ENCODE assay signal across 10 cellular contexts in the genomic region with DNA sequence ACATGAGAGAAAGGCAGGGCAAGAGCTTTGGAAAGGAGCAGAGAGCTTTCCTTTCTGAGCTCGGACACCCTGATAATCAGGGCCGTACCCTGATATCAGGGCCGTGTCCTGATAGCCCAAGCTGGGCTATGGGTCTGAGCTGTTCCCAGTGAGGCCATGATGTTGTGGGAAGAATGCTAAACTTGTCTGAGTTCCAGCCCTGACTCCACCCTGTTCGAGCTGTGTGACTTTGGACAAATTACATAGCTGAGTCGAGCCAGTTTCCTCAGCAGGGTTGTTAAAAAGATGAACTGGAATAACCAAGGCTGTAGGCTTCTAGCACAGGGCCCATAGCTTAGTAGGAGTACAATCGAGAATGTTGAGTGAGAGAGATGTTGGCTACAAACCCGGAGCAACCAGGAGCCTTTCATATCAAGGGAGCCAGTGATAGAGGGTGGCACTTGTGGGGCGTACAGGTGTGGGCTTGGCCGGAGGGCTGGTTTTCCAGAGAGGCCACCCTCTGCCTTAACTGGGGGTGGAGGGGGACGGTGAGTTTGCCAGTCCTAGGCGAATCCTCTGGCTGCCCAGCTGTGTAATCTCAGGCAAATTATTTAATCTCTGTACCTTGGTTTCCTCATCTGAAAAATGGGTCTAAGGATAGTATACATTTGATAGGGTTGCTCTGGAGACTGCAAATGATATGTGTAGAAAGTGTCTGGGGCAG. TPM values are rescaled to one million over a fixed set of nuclear protein-coding genes. Genes with fewer than 3 reads are reported as not detected.
A peak's percentile ranks its signal among the peaks of the same experiment; 100 is the strongest.
DNase-seq lines count a peak whose midpoint lies in the region; ATAC-seq and TF ChIP-seq lines count a peak whose summit lies in the region.
"Had no signal": no experiment of that assay in that cellular context is flagged by ENCODE, and none has a peak within 500 bp of the region (broad histone marks: within the 10 kb centered on the region; RNA-seq: fewer than 3 reads in every experiment).

No MANE protein-coding gene starts in this region.

- TF ChIP-seq POLR2A in heart left ventricle (IDR thresholded peaks at IDR 0.05) = no peak

- peaks cover 54% of the 10 kb centered on the region for H3K4me1 Mint-ChIP-seq in T-helper 1 cell treated with Interleukin-12 subunit alpha and Interleukin-12 subunit beta and Interleukin-4 antibody, amounts not matched to agents 30 μg/mL and 1 μg/mL, for 36 hours (ENCODE audit: low read depth)
- peaks cover 49% of the 10 kb centered on the region for H3K4me1 Mint-ChIP-seq in activated naive CD8-positive, alpha-beta T cell (ENCODE audit: low read depth)
- peaks cover 47 to 66% of the 10 kb centered on the region in 2 donors for H3K4me1 Mint-ChIP-seq in stimulated activated naive B cell treated with anti-CD40 and anti-IgM and Interleukin-4, amounts not matched to agents 10 μg/mL and 1 μg/mL and 100 μg/mL, for 72 hours

- H3K9me3 Mint-ChIP-seq in T-helper 1 cell treated with Interleukin-12 subunit alpha and Interleukin-12 subunit beta and Interleukin-4 antibody, amounts not matched to agents 30 μg/mL and 1 μg/mL, for 36 hours = no peaks in the 10 kb centered on the region
- H3K9me3 Mint-ChIP-seq in activated naive CD8-positive, alpha-beta T cell (ENCODE audit: low read depth) = no peaks in the 10 kb centered on the region
- peaks cover 3% of the 10 kb centered on the region in 2 donors for H3K9me3 Mint-ChIP-seq in stimulated activated naive B cell treated with anti-CD40 and anti-IgM and Interleukin-4, amounts not matched to agents 10 μg/mL and 1 μg/mL and 100 μg/mL, for 72 hours

- peak; percentile 36 to 58 (median 46) for ATAC-seq in heart left ventricle
- ATAC-seq in stimulated activated naive B cell treated with anti-CD40 and anti-IgM and Interleukin-4, amounts not matched to agents 10 μg/mL and 1 μg/mL and 100 μg/mL, for 72 hours (replicated peaks) = no peak
- ATAC-seq in HG02852 (IDR thresholded peaks at IDR 0.05; ENCODE audit: unreplicated experiment) = no peak

- no peak for DNase-seq in T-helper 1 cell
- DNase-seq in heart left ventricle = no peak
- DNase-seq in stimulated activated naive B cell treated with anti-CD40 and anti-IgM and Interleukin-4, amounts not matched to agents 10 μg/mL and 1 μg/mL and 100 μg/mL, for 72 hours = no peak
- DNase-seq in effector CD4-positive, alpha-beta T cell = no peak
- DNase-seq in NCI-H1092 (lab: John Stamatoyannopoulos, UW) = no peak
- DNase-seq: 8988T had no signal

- no peak overlapping the region for H3K4me3 ChIP-seq in heart left ventricle

- H3K4me3 Mint-ChIP-seq in T-helper 1 cell treated with Interleukin-12 subunit alpha and Interleukin-12 subunit beta and Interleukin-4 antibody, amounts not matched to agents 30 μg/mL and 1 μg/mL, for 36 hours = peak overlapping the region; percentile 16
- peak overlapping the region; percentile 23 for H3K4me3 Mint-ChIP-seq in activated naive CD8-positive, alpha-beta T cell
- no peak overlapping the region for H3K4me3 Mint-ChIP-seq in stimulated activated naive B cell treated with anti-CD40 and anti-IgM and Interleukin-4, amounts not matched to agents 10 μg/mL and 1 μg/mL and 100 μg/mL, for 72 hours

- H3K27ac Mint-ChIP-seq in T-helper 1 cell treated with Interleukin-12 subunit alpha and Interleukin-12 subunit beta and Interleukin-4 antibody, amounts not matched to agents 30 μg/mL and 1 μg/mL, for 36 hours = peak overlapping the region; percentile 70
- peak overlapping the region; percentile 97 for H3K27ac Mint-ChIP-seq in activated naive CD8-positive, alpha-beta T cell
- H3K27ac Mint-ChIP-seq in stimulated activated naive B cell treated with anti-CD40 and anti-IgM and Interleukin-4, amounts not matched to agents 10 μg/mL and 1 μg/mL and 100 μg/mL, for 72 hours = peak overlapping the region; percentile 22

- H3K27me3 Mint-ChIP-seq in T-helper 1 cell treated with Interleukin-12 subunit alpha and Interleukin-12 subunit beta and Interleukin-4 antibody, amounts not matched to agents 30 μg/mL and 1 μg/mL, for 36 hours (ENCODE audit: low read depth) = no peaks in the 10 kb centered on the region
- H3K27me3 Mint-ChIP-seq in activated naive CD8-positive, alpha-beta T cell = no peaks in the 10 kb centered on the region
- no peaks in the 10 kb centered on the region for H3K27me3 Mint-ChIP-seq in stimulated activated naive B cell treated with anti-CD40 and anti-IgM and Interleukin-4, amounts not matched to agents 10 μg/mL and 1 μg/mL and 100 μg/mL, for 72 hours

- H3K36me3 Mint-ChIP-seq in T-helper 1 cell treated with Interleukin-12 subunit alpha and Interleukin-12 subunit beta and Interleukin-4 antibody, amounts not matched to agents 30 μg/mL and 1 μg/mL, for 36 hours (ENCODE audit: low read depth) = peaks cover 14% of the 10 kb centered on the region
- no peaks in the 10 kb centered on the region for H3K36me3 Mint-ChIP-seq in activated naive CD8-positive, alpha-beta T cell
- peaks cover 12 to 20% of the 10 kb centered on the region in 2 donors for H3K36me3 Mint-ChIP-seq in stimulated activated naive B cell treated with anti-CD40 and anti-IgM and Interleukin-4, amounts not matched to agents 10 μg/mL and 1 μg/mL and 100 μg/mL, for 72 hours

- no peak for TF ChIP-seq CTCF in heart left ventricle (IDR thresholded peaks at IDR 0.05)

- intact Hi-C loops in heart left ventricle (cut with DNase I) = no loop called here

- WGBS in heart left ventricle, 4 donors = 53 to 67% (median 55%) methylated on average over 11 of the region's 11 CpGs

- H3K27ac ChIP-seq in heart left ventricle = peak overlapping the region in 10 of 12 donors; percentile 39 to 84 (median 76)

- no peaks in the 10 kb centered on the region for H3K9me3 ChIP-seq in heart left ventricle

- H3K36me3 ChIP-seq in heart left ventricle = no peaks in the 10 kb centered on the region

- H3K4me1 ChIP-seq in heart left ventricle = peaks cover 0 to 20% (median 14%) of the 10 kb centered on the region in 12 donors

- no peaks in the 10 kb centered on the region for H3K27me3 ChIP-seq in heart left ventricle

RNA-seq across cellular contexts. Expression of a gene that starts 3.5 kb away (rescaled TPM):
- total RNA-seq in heart left ventricle = 1 to 10 TPM in 1 of 9 donors, under 1 TPM in 3, not detected in 5; 0.26 to 2.6 (median 0.33) TPM
- polyA plus RNA-seq in heart left ventricle = under 1 TPM in 1 of 2 donors, not detected in 1; 0.11 TPM
- total RNA-seq: HT1080 had no signal

RNA-seq across cellular contexts. Expression of a gene that starts 43.6 kb away (rescaled TPM):
- total RNA-seq in heart left ventricle = 1 to 10 TPM in 6 of 9 donors, under 1 TPM in 3; 0.56 to 1.6 (median 1.1) TPM
- 1 to 10 TPM; 1.1 to 2.0 TPM for polyA plus RNA-seq in heart left ventricle

Comparison
In these comparisons a context has a peak if more than half of its experiments do, and no peak if none do; other contexts are left out.
1. H3K27ac Mint-ChIP-seq: peak in every context shown above with its lines; median percentile 97 in activated naive CD8-positive, alpha-beta T cell; 70 in T-helper 1 cell treated with Interleukin-12 subunit alpha and Interleukin-12 subunit beta and Interleukin-4 antibody, amounts not matched to agents 30 μg/mL and 1 μg/mL, for 36 hours; 22 in stimulated activated naive B cell treated with anti-CD40 and anti-IgM and Interleukin-4, amounts not matched to agents 10 μg/mL and 1 μg/mL and 100 μg/mL, for 72 hours.
2. H3K4me3 Mint-ChIP-seq: peak in T-helper 1 cell treated with Interleukin-12 subunit alpha and Interleukin-12 subunit beta and Interleukin-4 antibody, amounts not matched to agents 30 μg/mL and 1 μg/mL, for 36 hours (single experiment) and activated naive CD8-positive, alpha-beta T cell (single experiment); none in stimulated activated naive B cell treated with anti-CD40 and anti-IgM and Interleukin-4, amounts not matched to agents 10 μg/mL and 1 μg/mL and 100 μg/mL, for 72 hours (0 of 2).
3. ATAC-seq: peak in heart left ventricle (4 of 4); none in stimulated activated naive B cell treated with anti-CD40 and anti-IgM and Interleukin-4, amounts not matched to agents 10 μg/mL and 1 μg/mL and 100 μg/mL, for 72 hours (0 of 2) and HG02852 (single experiment).